In genomic region chr20:62083312-62083711, GRCh38 we compare ENCODE assay signal across 33 cellular contexts.
"Had no signal": no experiment of that assay in that cellular context is flagged by ENCODE, and none has a peak within 500 bp of the region (broad histone marks: within the 10 kb centered on the region; RNA-seq: fewer than 3 reads in every experiment).

No MANE protein-coding gene starts in this region.

- ATAC-seq: activated naive CD4-positive, alpha-beta T cell treated with anti-CD3 and anti-CD28 coated beads, Interleukin-2, amount 50 U/mL, for 72 hours; activated naive CD8-positive, alpha-beta T cell treated with anti-CD3 and anti-CD28 coated beads, Interleukin-2, amount 50 U/mL, for 24 hours; activated T-cell treated with anti-CD3 and anti-CD28 coated beads, Interleukin-2, amount 50 U/mL, for 4 hours; activated T-cell treated with anti-CD3 and anti-CD28 coated beads, Interleukin-2, amount 50 U/mL, for 72 hours; activated T-helper 17 cell treated with anti-CD3 and anti-CD28 coated beads, Interleukin-2, amount 50 U/mL, for 72 hours; body of pancreas had no signal

- H3K27me3 ChIP-seq: adrenal gland, ascending aorta, body of pancreas, brain microvascular endothelial cell, cardiac muscle cell had no signal

- FAIRE-seq: astrocyte, bronchial epithelial cell had no signal

- H3K9me3 ChIP-seq: adrenal gland, ascending aorta, breast epithelium had no signal

- DNase-seq: activated effector memory CD4-positive, alpha-beta T cell treated with anti-CD3 and anti-CD28 coated beads, Interleukin-2, amount 50 U/mL, for 16 hours; activated effector memory CD4-positive, alpha-beta T cell treated with Interleukin-2 at 50 U/mL for 16 hours; activated gamma-delta T cell; activated gamma-delta T cell treated with Interleukin-2 at 50 U/mL for 16 hours; activated naive CD4-positive, alpha-beta T cell; activated naive CD4-positive, alpha-beta T cell treated with anti-CD3 and anti-CD28 coated beads for 36 hours; activated naive CD4-positive, alpha-beta T cell treated with anti-CD3 and anti-CD28 coated beads, Interleukin-2, amount 10 ng/mL, durations not matched to agents 7 days and 5 days; activated naive CD4-positive, alpha-beta T cell treated with anti-CD3 and anti-CD28 coated beads, Interleukin-2, amount 50 U/mL, for 16 hours; activated naive CD4-positive, alpha-beta T cell treated with Interleukin-2 at 50 U/mL for 16 hours; activated naive CD8-positive, alpha-beta T cell treated with anti-CD3 and anti-CD28 coated beads for 36 hours; activated naive CD8-positive, alpha-beta T cell treated with anti-CD3 and anti-CD28 coated beads, Interleukin-2, amount 10 ng/mL, durations not matched to agents 7 days and 5 days; activated naive CD8-positive, alpha-beta T cell treated with anti-CD3 and anti-CD28 coated beads, Interleukin-2, amount 50 U/mL, for 24 hours; activated T-cell treated with anti-CD3 and anti-CD28 coated beads, Interleukin-2, amount 50 U/mL, for 1 hour; activated T-cell treated with anti-CD3 and anti-CD28 coated beads, Interleukin-2, amount 50 U/mL, for 24 hours; activated T-cell treated with anti-CD3 and anti-CD28 coated beads, Interleukin-2, amount 50 U/mL, for 4 hours; activated T-cell treated with anti-CD3 and anti-CD28 coated beads, Interleukin-2, amount 50 U/mL, for 48 hours; activated T-cell treated with anti-CD3 and anti-CD28 coated beads, Interleukin-2, amount 50 U/mL, for 72 hours; adrenal gland; amniotic stem cell; anterior cingulate cortex; aorta; body of pancreas; brain microvascular endothelial cell; caudate nucleus; central memory CD4-positive, alpha-beta T cell; cerebellar nuclear complex had no signal

- H3K36me3 ChIP-seq: adrenal gland, ascending aorta, brain microvascular endothelial cell, breast epithelium, cardiac muscle cell had no signal

- H3K4me3 ChIP-seq: adrenal gland, ascending aorta, body of pancreas, breast epithelium, cardiac muscle cell had no signal

- H3K27ac ChIP-seq: adrenal gland, ascending aorta, body of pancreas, brain microvascular endothelial cell, breast epithelium, cardiac muscle cell had no signal

- H3K4me1 ChIP-seq: adrenal gland, ascending aorta, body of pancreas, breast epithelium had no signal
